In genomic region chr4:132982151-132982550, GRCh38 we compare ENCODE assay signal across 2 cellular contexts.
A peak's percentile ranks its signal among the peaks of the same experiment; 100 is the strongest.
TF ChIP-seq lines count a peak whose summit lies in the region.

No MANE protein-coding gene starts in this region.

TF ChIP-seq in GM23338, 12 proteins besides CTCF, POLR2A, EP300 and RAD21:
- TF ChIP-seq JUNB (IDR thresholded peaks at IDR 0.05; ENCODE audit: unreplicated experiment): no peak
- peak; percentile 75; the same call in 1 of the 2 replicates for TF ChIP-seq ZNF462 (CRISPR knock-in tag; IDR thresholded peaks at IDR 0.05)
- TF ChIP-seq EZH2phosphoT487 (IDR thresholded peaks at IDR 0.05; ENCODE audit: unreplicated experiment): no peak
- TF ChIP-seq STAT1 (IDR thresholded peaks at IDR 0.05; ENCODE audit: unreplicated experiment): no peak

TF ChIP-seq in WTC11, 78 proteins besides CTCF, POLR2A, EP300 and RAD21:
- TF ChIP-seq AFF4 (CRISPR knock-in tag; IDR thresholded peaks at IDR 0.05; ENCODE audit: borderline replicate concordance): no peak
- TF ChIP-seq ZNF317 (CRISPR knock-in tag; IDR thresholded peaks at IDR 0.05; ENCODE audit: borderline replicate concordance, low read depth): no peak
- TF ChIP-seq ZNF423 (CRISPR knock-in tag; IDR thresholded peaks at IDR 0.05): no peak
- no peak for TF ChIP-seq E2F5 (CRISPR knock-in tag; IDR thresholded peaks at IDR 0.05)
- TF ChIP-seq ARID4B (CRISPR knock-in tag; IDR thresholded peaks at IDR 0.05; ENCODE audit: borderline replicate concordance): no peak
- TF ChIP-seq ZNF219 (CRISPR knock-in tag; IDR thresholded peaks at IDR 0.05; ENCODE audit: borderline replicate concordance): no peak
- no peak for TF ChIP-seq NR2C2 (CRISPR knock-in tag; IDR thresholded peaks at IDR 0.05)
- TF ChIP-seq PRRX2 (CRISPR knock-in tag; IDR thresholded peaks at IDR 0.05): no peak
- TF ChIP-seq GABPB1 (CRISPR knock-in tag; IDR thresholded peaks at IDR 0.05): no peak
- no peak for TF ChIP-seq PREB (CRISPR knock-in tag; IDR thresholded peaks at IDR 0.05; ENCODE audit: borderline replicate concordance)
- TF ChIP-seq ZNF671 (CRISPR knock-in tag; IDR thresholded peaks at IDR 0.05): no peak
- no peak for TF ChIP-seq SP1 (CRISPR knock-in tag; conservative IDR thresholded peaks at IDR 0.05)
